ENCODE assay signal across 9 cellular contexts in the genomic region with DNA sequence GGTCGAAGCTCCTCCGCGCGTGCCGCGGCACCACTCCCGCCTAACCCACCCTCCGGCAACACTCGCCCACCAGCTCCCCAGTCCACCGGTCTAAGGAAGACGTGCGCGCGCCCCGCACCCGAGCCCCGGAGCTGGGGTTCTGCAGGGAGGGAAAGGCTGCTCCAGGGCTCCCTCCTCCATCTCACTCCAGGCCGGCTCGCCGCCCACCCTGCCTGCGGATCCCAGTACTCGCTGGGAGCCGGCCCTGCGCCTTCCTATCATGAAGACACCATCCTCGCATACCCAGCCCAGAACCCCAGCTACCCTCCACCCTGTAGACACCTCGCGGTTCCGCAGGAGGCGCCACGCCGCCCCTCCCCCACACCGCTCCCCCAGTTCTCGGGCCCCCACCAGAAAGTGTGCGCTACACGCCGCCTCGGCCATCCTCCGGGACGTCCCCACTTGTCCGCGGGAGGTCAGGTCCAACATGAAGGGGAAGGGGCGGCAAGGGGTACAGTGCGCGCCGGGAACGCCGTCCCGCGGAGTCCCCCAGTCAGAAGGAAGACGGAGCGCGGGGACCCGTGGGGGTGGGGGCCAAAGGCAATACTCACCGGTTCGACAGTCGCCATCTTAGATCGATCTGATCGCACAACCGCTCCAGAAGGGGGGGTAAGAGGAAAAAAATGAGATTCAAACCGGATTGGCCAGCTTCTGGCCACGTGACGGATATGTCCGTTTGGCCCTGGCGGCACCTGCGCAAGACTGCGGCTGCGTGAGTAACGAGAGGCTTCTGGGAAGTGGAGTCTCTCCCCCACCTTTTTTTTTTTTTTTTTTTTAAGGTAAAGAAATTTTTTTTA. TPM values are rescaled to one million over a fixed set of nuclear protein-coding genes. Genes with fewer than 3 reads are reported as not detected.
DNase-seq lines count a peak whose midpoint lies in the region; ATAC-seq, FAIRE-seq and TF ChIP-seq lines count a peak whose summit lies in the region.
"Had no signal": no experiment of that assay in that cellular context is flagged by ENCODE, and none has a peak within 500 bp of the region (broad histone marks: within the 10 kb centered on the region; RNA-seq: fewer than 3 reads in every experiment).

A gene with protein sequence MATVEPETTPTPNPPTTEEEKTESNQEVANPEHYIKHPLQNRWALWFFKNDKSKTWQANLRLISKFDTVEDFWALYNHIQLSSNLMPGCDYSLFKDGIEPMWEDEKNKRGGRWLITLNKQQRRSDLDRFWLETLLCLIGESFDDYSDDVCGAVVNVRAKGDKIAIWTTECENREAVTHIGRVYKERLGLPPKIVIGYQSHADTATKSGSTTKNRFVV (minus strand): TSS at position 629 of the 836 bp plus-strand sequence. CDS start 21 bp downstream, at position 608.

- ATAC-seq in GM18907 (IDR thresholded peaks at IDR 0.05; ENCODE audit: unreplicated experiment) (peak; percentile 80), HG03159 (IDR thresholded peaks at IDR 0.05; ENCODE audit: unreplicated experiment) (peak; percentile 67)

- TF ChIP-seq CTCF in WI38 (IDR thresholded peaks at IDR 0.05; ENCODE audit: low read depth, low read length): no peak
- TF ChIP-seq CTCF in bronchial epithelial cell (IDR thresholded peaks at IDR 0.05; ENCODE audit: insufficient read depth, low read length, severe bottlenecking): peak; percentile 22
- TF ChIP-seq CTCF in smooth muscle cell (IDR thresholded peaks at IDR 0.05; ENCODE audit: borderline replicate concordance, insufficient read depth, poor library complexity, severe bottlenecking): no peak

- H3K79me2 ChIP-seq in smooth muscle cell (ENCODE audit: low read depth): peaks cover 50% of the 10 kb centered on the region

- WGBS in smooth muscle cell (ENCODE audit: low lambda C conversion rate): 1% methylated on average over 55 of the region's 68 CpGs

- H3K4me1 ChIP-seq in smooth muscle cell (ENCODE audit: low read depth): peaks cover 6% of the 10 kb centered on the region

- peaks cover 18% of the 10 kb centered on the region for H3F3A ChIP-seq in smooth muscle cell (ENCODE audit: low read depth)

- peak within 1 kb of the TSS; percentile 97 for H2AFZ ChIP-seq in smooth muscle cell (ENCODE audit: low read depth)

- peaks cover 3% of the 10 kb centered on the region for H3K36me3 ChIP-seq in bronchial epithelial cell (ENCODE audit: control insufficient read depth, insufficient read depth, low read length)
- no peaks in the 10 kb centered on the region for H3K36me3 ChIP-seq in smooth muscle cell (ENCODE audit: low read depth)

- H3K4me3 ChIP-seq in WI38 (ENCODE audit: low read depth, low read length) (peak within 1 kb of the TSS; percentile 94), bronchial epithelial cell (ENCODE audit: low read depth, low read length) (peak within 1 kb of the TSS; percentile 97), smooth muscle cell (peak within 1 kb of the TSS; percentile 100)

- peak within 1 kb of the TSS; percentile 98 for H3K9ac ChIP-seq in smooth muscle cell (ENCODE audit: low read depth)

- peak within 1 kb of the TSS; percentile 100 for H3K4me2 ChIP-seq in smooth muscle cell

- H4K20me1 ChIP-seq in smooth muscle cell (ENCODE audit: low read depth): peaks cover 42% of the 10 kb centered on the region

- H3K27me3 ChIP-seq in bronchial epithelial cell (ENCODE audit: control insufficient read depth, insufficient read depth, low read length) (no peaks in the 10 kb centered on the region), smooth muscle cell (ENCODE audit: low read depth) (no peaks in the 10 kb centered on the region)

- H3K9me3 ChIP-seq in smooth muscle cell (replicated peaks; ENCODE audit: low read depth): no peaks in the 10 kb centered on the region

- H3K27ac ChIP-seq in smooth muscle cell (ENCODE audit: low read depth): peak within 1 kb of the TSS; percentile 97

- no peak for FAIRE-seq in bronchial epithelial cell (lab: Jason Lieb, UNC)
- FAIRE-seq: colon had no signal

- DNase-seq in AG08395 (ENCODE audit: low spot score) (peak; percentile 98), NCI-H2227 treated with DMSO at 0.1 percent for 48 hours (lab: John Stamatoyannopoulos, UW) (peak; percentile 90), bronchial epithelial cell (ENCODE audit: low read depth) (peak; percentile 97), iPS-NIHi7 (ENCODE audit: extremely low spot score) (peak; percentile 95), smooth muscle cell (lab: John Stamatoyannopoulos, UW; ENCODE audit: unreplicated experiment) (peak; percentile 92)

RNA-seq across cellular contexts. Expression of the gene that starts here (rescaled TPM):
- total RNA-seq in bronchial epithelial cell: 237 and 306 TPM in 2 replicates
- total RNA-seq in smooth muscle cell: 135 and 136 TPM in 2 replicates
- polyA plus RNA-seq in smooth muscle cell: 110 and 113 TPM in 2 replicates

Comparison
In these comparisons a context has a peak if more than half of its experiments do, and no peak if none do; other contexts are left out.
1. Peak in every context shown above with its lines: DNase-seq, ATAC-seq, H3K4me3 ChIP-seq and H3K27ac ChIP-seq.